Comparison of ENCODE assay signal across 15 cellular contexts in the genomic region with DNA sequence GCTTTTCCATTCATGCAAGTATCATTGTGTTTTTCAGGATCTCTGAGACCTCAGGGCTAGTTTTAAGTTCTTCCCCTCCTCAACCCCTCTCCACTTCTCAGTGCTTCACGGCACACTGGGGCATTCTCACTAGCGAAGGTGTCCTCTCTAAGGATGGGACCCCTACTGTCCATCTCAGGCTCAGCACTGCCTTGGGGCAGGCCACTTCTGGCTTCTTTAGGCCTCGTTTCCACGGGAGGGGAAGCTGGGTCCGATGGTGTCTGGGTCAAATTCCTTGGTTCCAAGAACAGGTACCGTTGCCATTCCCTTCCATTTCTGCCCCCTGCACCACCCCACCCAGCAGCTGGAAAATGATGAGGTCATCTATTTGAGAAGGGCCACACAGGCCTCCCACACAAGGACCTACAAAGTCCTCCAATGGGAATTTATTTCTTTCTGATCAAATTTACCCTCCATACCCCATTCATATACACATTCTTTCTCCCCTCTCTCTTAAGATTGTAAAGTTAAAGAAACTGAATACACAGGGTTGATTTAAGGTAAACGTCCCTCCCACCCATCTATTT. TPM values are rescaled to one million over a fixed set of nuclear protein-coding genes. Genes with fewer than 3 reads are reported as not detected.
"Had no signal": no experiment of that assay in that cellular context is flagged by ENCODE, and none has a peak within 500 bp of the region (broad histone marks: within the 10 kb centered on the region; RNA-seq: fewer than 3 reads in every experiment).

No MANE protein-coding gene starts in this region.

- H3K4me3 Mint-ChIP-seq: activated CD4-positive, alpha-beta T cell treated with anti-CD3 and anti-CD28 coated beads, Interleukin-2, amount 10 ng/mL, durations not matched to agents 24 days and 14 days; activated CD8-positive, alpha-beta T cell treated with anti-CD3 and anti-CD28 coated beads, Interleukin-2, amount 10 ng/mL, durations not matched to agents 7 days and 5 days; activated naive CD8-positive, alpha-beta T cell treated with anti-CD3 and anti-CD28 coated beads, Interleukin-2, amount 10 ng/mL, durations not matched to agents 7 days and 5 days; activated T-cell treated with anti-CD3 and anti-CD28 coated beads, Interleukin-2, amount 50 U/mL, for 24 hours; memory B cell had no signal

- H3K9me3 Mint-ChIP-seq: activated CD4-positive, alpha-beta T cell treated with anti-CD3 and anti-CD28 coated beads, Interleukin-2, amount 10 ng/mL, durations not matched to agents 24 days and 14 days; activated naive CD8-positive, alpha-beta T cell treated with anti-CD3 and anti-CD28 coated beads, Interleukin-2, amount 10 ng/mL, durations not matched to agents 7 days and 5 days; activated T-cell treated with anti-CD3 and anti-CD28 coated beads, Interleukin-2, amount 50 U/mL, for 24 hours; activated T-helper 2 cell treated with anti-CD3 and anti-CD28 coated beads, Interferon-gamma antibody, Interleukin-2, Interleukin-4, amounts not matched to agents 10 μg/mL and 5 μg/mL and 100 μg/mL, durations not matched to agents 14 hours and 24 hours and 36 hours; memory B cell; neural progenitor cell had no signal

- H3K36me3 ChIP-seq: cardiac muscle cell, heart left ventricle, neural progenitor cell, right atrium auricular region, stomach, upper lobe of right lung had no signal

- H3K4me1 ChIP-seq: right atrium auricular region, testis, upper lobe of right lung had no signal

- H3K27me3 ChIP-seq: cardiac muscle cell, heart left ventricle, neural progenitor cell, right atrium auricular region, stomach, testis had no signal

- H3K4me3 ChIP-seq: cardiac muscle cell, heart left ventricle, neural progenitor cell, right atrium auricular region, skin epidermis, stomach, testis, upper lobe of right lung had no signal

- H3K27ac Mint-ChIP-seq: activated CD4-positive, alpha-beta T cell treated with anti-CD3 and anti-CD28 coated beads, Interleukin-2, amount 10 ng/mL, durations not matched to agents 24 days and 14 days; activated CD8-positive, alpha-beta T cell treated with anti-CD3 and anti-CD28 coated beads, Interleukin-2, amount 10 ng/mL, durations not matched to agents 7 days and 5 days; activated naive CD8-positive, alpha-beta T cell treated with anti-CD3 and anti-CD28 coated beads, Interleukin-2, amount 10 ng/mL, durations not matched to agents 7 days and 5 days; activated T-cell treated with anti-CD3 and anti-CD28 coated beads, Interleukin-2, amount 50 U/mL, for 24 hours; activated T-helper 2 cell treated with anti-CD3 and anti-CD28 coated beads, Interferon-gamma antibody, Interleukin-2, Interleukin-4, amounts not matched to agents 10 μg/mL and 5 μg/mL and 100 μg/mL, durations not matched to agents 14 hours and 24 hours and 36 hours; memory B cell; progenitor cell of endocrine pancreas had no signal

- H3K27ac ChIP-seq: cardiac muscle cell, heart left ventricle, neural progenitor cell, right atrium auricular region, skin epidermis, stomach, testis, upper lobe of right lung had no signal

- H3K27me3 Mint-ChIP-seq: activated T-cell treated with anti-CD3 and anti-CD28 coated beads, Interleukin-2, amount 50 U/mL, for 24 hours had no signal

- H3K9me3 ChIP-seq: heart left ventricle, right atrium auricular region, stomach, testis, upper lobe of right lung had no signal

- H3K9ac ChIP-seq: neural progenitor cell had no signal

- H3K36me3 Mint-ChIP-seq: activated naive CD8-positive, alpha-beta T cell treated with anti-CD3 and anti-CD28 coated beads, Interleukin-2, amount 10 ng/mL, durations not matched to agents 7 days and 5 days; memory B cell; neural progenitor cell had no signal

RNA-seq across cellular contexts. Expression of a gene that starts 19.0 kb away (rescaled TPM):
- total RNA-seq: right atrium auricular region had no signal
